8 cellular contexts compared by ENCODE assay signal in the genomic region with DNA sequence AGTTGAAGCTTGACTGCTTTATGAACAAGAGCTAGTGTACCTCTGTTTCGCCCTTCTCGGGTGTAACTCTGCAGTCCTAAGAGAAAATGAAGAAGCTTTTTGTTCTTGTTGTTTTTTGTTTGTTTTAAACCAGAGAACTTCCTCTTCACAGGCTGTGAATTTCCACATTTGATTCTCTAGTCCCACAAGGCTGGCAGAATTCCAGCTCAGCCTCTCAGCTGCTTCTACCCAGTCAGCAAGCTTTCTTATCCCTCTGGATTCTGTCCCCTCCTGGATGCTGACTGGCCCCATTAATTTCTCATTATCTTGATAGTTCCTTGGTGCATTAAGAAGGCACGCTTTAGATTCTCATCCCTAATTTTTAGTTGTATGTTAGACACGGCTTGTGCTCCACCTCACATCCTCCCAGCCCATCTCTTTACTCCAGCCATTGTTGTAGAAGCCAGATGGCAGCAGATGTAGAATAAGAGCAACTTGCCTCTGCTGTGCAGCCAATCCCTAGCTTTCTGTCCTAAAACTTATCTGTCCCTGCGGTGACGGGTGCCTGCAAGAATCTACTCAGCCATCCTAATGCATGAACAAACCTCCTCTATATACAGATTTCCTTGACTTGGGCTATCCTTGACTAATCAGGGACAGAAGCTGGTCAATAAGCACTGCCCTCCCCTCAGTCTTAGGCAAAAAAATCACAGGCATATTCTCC. TPM values are rescaled to one million over a fixed set of nuclear protein-coding genes. Genes with fewer than 3 reads are reported as not detected.
DNase-seq lines count a peak whose midpoint lies in the region; ATAC-seq and TF ChIP-seq lines count a peak whose summit lies in the region.

No MANE protein-coding gene starts in this region.

- no peaks in the 10 kb centered on the region for H3K36me3 ChIP-seq in suprapubic skin

- 55% methylated on average over 6 of the region's 6 CpGs for WGBS in suprapubic skin

- no peak for ATAC-seq in HG03045 (IDR thresholded peaks at IDR 0.05; ENCODE audit: unreplicated experiment)
- no peak for ATAC-seq in HG03097 (IDR thresholded peaks at IDR 0.05; ENCODE audit: low FRiP score, unreplicated experiment)

- peaks cover 2% of the 10 kb centered on the region for H3K27me3 ChIP-seq in suprapubic skin

- no peaks in the 10 kb centered on the region for H3K9me3 ChIP-seq in suprapubic skin

- H3K4me3 ChIP-seq in suprapubic skin = no peak overlapping the region

- TF ChIP-seq EP300 in suprapubic skin (IDR thresholded peaks at IDR 0.05) = no peak

- no peaks in the 10 kb centered on the region for H3K4me1 ChIP-seq in suprapubic skin

- in situ Hi-C loops in GM13976 (cut with MboI; ENCODE audit: low sequenced_read_pairs, unreplicated experiment) = no loop called here

- DNase-seq in DMS153 treated with DMSO at 0.1 percent for 48 hours (lab: John Stamatoyannopoulos, UW; ENCODE audit: unreplicated experiment) (peak; percentile 69), NCI-H2196 (lab: John Stamatoyannopoulos, UW; ENCODE audit: unreplicated experiment) (peak; percentile 83), caudate nucleus (lab: John Stamatoyannopoulos, UW) (peak in 12 of 61 donors; percentile 2 to 29 (median 18)), medulla oblongata (ENCODE audit: extremely low spot score) (peak; percentile 91), suprapubic skin (ENCODE audit: low spot score in 2 of 2) (no peak), GM13976 (ENCODE audit: low spot score) (no peak)

- TF ChIP-seq POLR2A in suprapubic skin (IDR thresholded peaks at IDR 0.05) = no peak

- H3K27ac ChIP-seq in caudate nucleus (ENCODE audit: low read depth, low read length) = peak overlapping the region; percentile 18
- H3K27ac ChIP-seq in suprapubic skin = no peak overlapping the region

- TF ChIP-seq CTCF in suprapubic skin (IDR thresholded peaks at IDR 0.05) (no peak), GM13976 (IDR thresholded peaks at IDR 0.05; ENCODE audit: borderline replicate concordance, control extremely low read depth, extremely low read depth, insufficient read depth, missing control alignments) (no peak)

RNA-seq across cellular contexts. Expression of a gene that starts 12.4 kb away (rescaled TPM):
- total RNA-seq in suprapubic skin = not detected

RNA-seq across cellular contexts. Expression of a gene that starts 35.7 kb away (rescaled TPM):
- total RNA-seq in suprapubic skin = not detected

RNA-seq across cellular contexts. Expression of a gene that starts 42.8 kb away (rescaled TPM):
- total RNA-seq in suprapubic skin = 100 to 1,000 TPM in 1 of 4 donors, 10 to 100 TPM in 3; 66.6 to 104 (median 70.5) TPM

Comparison
In these comparisons a context has a peak if more than half of its experiments do, and no peak if none do; other contexts are left out.
1. DNase-seq: peak in DMS153 treated with DMSO at 0.1 percent for 48 hours (single experiment), NCI-H2196 (single experiment) and medulla oblongata (single experiment); none in suprapubic skin (0 of 2) and GM13976 (single experiment).